ENCODE assay signal across 8 cellular contexts in the genomic region with DNA sequence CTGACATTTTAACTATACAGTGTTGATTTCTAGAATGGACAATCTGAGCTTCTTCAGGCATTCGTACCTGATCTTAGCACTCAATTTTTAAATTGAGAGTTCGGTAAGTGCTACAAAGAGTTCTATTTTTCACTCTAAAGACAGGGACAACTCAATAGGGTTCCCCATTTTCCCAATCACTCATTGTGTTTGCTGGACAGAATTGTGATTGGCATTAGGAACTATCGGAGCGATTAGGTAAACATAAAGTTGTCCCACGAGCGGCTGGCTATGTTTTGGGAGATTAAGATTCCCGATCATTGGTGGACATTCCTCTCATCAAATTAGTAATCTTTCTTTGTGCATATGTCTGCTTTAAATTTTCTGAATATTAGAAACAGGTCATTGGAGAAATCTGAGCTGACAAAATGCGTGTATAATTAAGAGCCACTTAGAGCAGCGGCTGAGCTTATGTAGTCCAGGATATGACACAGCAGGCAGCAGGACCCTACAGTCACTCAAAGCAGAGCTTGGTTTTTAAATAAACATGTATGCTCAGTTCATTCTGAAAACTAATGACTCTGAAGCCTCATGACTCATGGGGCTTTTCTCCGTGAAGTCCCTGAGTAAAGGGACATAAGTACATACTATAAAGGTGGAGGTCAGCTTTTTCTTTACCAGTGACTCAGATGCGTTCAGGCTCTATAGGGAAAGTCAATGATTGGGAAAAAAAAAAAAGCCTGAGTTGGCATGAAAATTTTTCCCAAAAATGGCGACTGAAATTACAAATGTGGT.
DNase-seq lines count a peak whose midpoint lies in the region; ATAC-seq and TF ChIP-seq lines count a peak whose summit lies in the region.

No MANE protein-coding gene starts in this region.

- H4K20me1 ChIP-seq in MM.1S (ENCODE audit: insufficient read depth, low read length): no peaks in the 10 kb centered on the region

- H3K36me3 ChIP-seq in ACC112 (ENCODE audit: insufficient read depth, low read length) (no peaks in the 10 kb centered on the region), SJSA1 (no peaks in the 10 kb centered on the region), MM.1S (replicated peaks; ENCODE audit: insufficient read depth, low read length) (no peaks in the 10 kb centered on the region)

- peak overlapping the region; percentile 70 for H2AFZ ChIP-seq in ACC112 (ENCODE audit: low read length, unreplicated experiment)
- H2AFZ ChIP-seq in MM.1S (ENCODE audit: low read length): no peak overlapping the region

- no peak for TF ChIP-seq CTCF in MM.1S (IDR thresholded peaks at IDR 0.05; ENCODE audit: low read length)

- H3K4me3 ChIP-seq in ACC112 (ENCODE audit: low read depth, low read length): peak overlapping the region; percentile 44
- no peak overlapping the region for H3K4me3 ChIP-seq in SJSA1
- H3K4me3 ChIP-seq in MM.1S (ENCODE audit: low read length): no peak overlapping the region

- H3K79me2 ChIP-seq in ACC112 (ENCODE audit: control insufficient read depth, insufficient read depth, low read length, unreplicated experiment): no peaks in the 10 kb centered on the region
- no peaks in the 10 kb centered on the region for H3K79me2 ChIP-seq in MM.1S (ENCODE audit: low read length)

- DNase-seq in SJSA1 (ENCODE audit: low read depth in 1 of 2, low spot score in 2 of 2) (peak; percentile 7 to 37), renal cortical epithelial cell (ENCODE audit: low read depth) (peak; percentile 97), MM.1S (no peak), pons (ENCODE audit: low spot score) (no peak)
- DNase-seq in central memory CD4-positive, alpha-beta T cell: no peak

- no peaks in the 10 kb centered on the region for H3K9me3 ChIP-seq in SJSA1 (replicated peaks)
- no peaks in the 10 kb centered on the region for H3K9me3 ChIP-seq in MM.1S (replicated peaks; ENCODE audit: insufficient read depth, low read length)

- H3K4me1 ChIP-seq in ACC112 (ENCODE audit: control insufficient read depth, insufficient read depth, low read length, unreplicated experiment) (peaks cover 13% of the 10 kb centered on the region), SJSA1 (replicated peaks) (no peaks in the 10 kb centered on the region), MM.1S (ENCODE audit: low read length) (no peaks in the 10 kb centered on the region)

- H3K27ac ChIP-seq in ACC112 (ENCODE audit: low read depth, low read length) (peak overlapping the region; percentile 78), SJSA1 (no peak overlapping the region), MM.1S (ENCODE audit: low read length) (no peak overlapping the region)

- no peak overlapping the region for H3K9ac ChIP-seq in MM.1S (ENCODE audit: low read length)

- H3K9me2 ChIP-seq in MM.1S (replicated peaks; ENCODE audit: insufficient read depth, low read length): no peaks in the 10 kb centered on the region

- H3K27me3 ChIP-seq in ACC112 (ENCODE audit: insufficient read depth, low read length) (peaks cover 5% of the 10 kb centered on the region; the same call in 1 of the 2 replicates), SJSA1 (replicated peaks) (no peaks in the 10 kb centered on the region), MM.1S (replicated peaks; ENCODE audit: insufficient read depth, low read length) (no peaks in the 10 kb centered on the region)

- H3K4me2 ChIP-seq in MM.1S (ENCODE audit: low read depth, low read length): no peak overlapping the region

- ATAC-seq in GM19468 (IDR thresholded peaks at IDR 0.05; ENCODE audit: extremely low read depth, unreplicated experiment) (peak; percentile 37), HG03432 (IDR thresholded peaks at IDR 0.05; ENCODE audit: unreplicated experiment) (peak; percentile 97)

- H3F3A ChIP-seq in MM.1S (ENCODE audit: insufficient read depth, low read length): no peaks in the 10 kb centered on the region

Comparison
In these comparisons a context has a peak if more than half of its experiments do, and no peak if none do; other contexts are left out.
1. DNase-seq: peak in SJSA1 (2 of 2) and renal cortical epithelial cell (single experiment); none in central memory CD4-positive, alpha-beta T cell (single experiment), MM.1S (single experiment) and pons (single experiment).